In genomic region chr17:61878984-61879612, GRCh38 we compare ENCODE assay signal across 20 cellular contexts. TPM values are rescaled to one million over a fixed set of nuclear protein-coding genes. Genes with fewer than 3 reads are reported as not detected.
DNase-seq lines count a peak whose midpoint lies in the region; TF ChIP-seq lines count a peak whose summit lies in the region.
"Had no signal": no experiment of that assay in that cellular context is flagged by ENCODE, and none has a peak within 500 bp of the region (broad histone marks: within the 10 kb centered on the region; RNA-seq: fewer than 3 reads in every experiment).

No MANE protein-coding gene starts in this region.

- DNase-seq in Daoy (ENCODE audit: low read depth) (peak; percentile 5), adrenal gland (peak in 6 of 7 donors; percentile 36 to 69 (median 60)), brain microvascular endothelial cell (peak; percentile 9), G401 (ENCODE audit: low spot score) (no peak), activated T-cell treated with anti-CD3 and anti-CD28 coated beads for 4 hours (no peak), hypothalamus (lab: John Stamatoyannopoulos, UW) (no peak), NCI-H526 (lab: John Stamatoyannopoulos, UW) (no peak)
- DNase-seq: CD4-positive, alpha-beta memory T cell; DMS153; DMS79; EL; GDM1; GOT3; H7; Kasumi-1; KG1 had no signal

- in situ Hi-C loops in brain microvascular endothelial cell (cut with HindIII; ENCODE audit: low pct_ligation_motif_present, low sequenced_read_pairs) (no loop called here), G401 (cut with HindIII; ENCODE audit: low sequenced_read_pairs) (no loop called here)

- H3K4me1 ChIP-seq in HEK293 (ENCODE audit: control insufficient read depth, insufficient read depth, low read length) (no peaks in the 10 kb centered on the region), adrenal gland (replicated peaks in 1 of 2) (no peaks in the 10 kb centered on the region)
- H3K4me1 ChIP-seq: A549, BLaER1 had no signal

- H3K9me3 ChIP-seq in HEK293 (ENCODE audit: control insufficient read depth, insufficient read depth, low read depth, low read length) (no peaks in the 10 kb centered on the region), adrenal gland (replicated peaks in 1 of 3) (no peaks in the 10 kb centered on the region)
- H3K9me3 ChIP-seq: A549, BLaER1 had no signal

- POLR2A ChIA-PET in HEK293 (lab: Yijun Ruan, JAX), result no interaction called here

- TF ChIP-seq POLR2A in adrenal gland (IDR thresholded peaks at IDR 0.05), result no peak

- H3K27ac ChIP-seq in HEK293 (ENCODE audit: extremely low read depth, low read depth, low read length) (no peak overlapping the region), adrenal gland (no peak overlapping the region), brain microvascular endothelial cell (no peak overlapping the region)
- H3K27ac ChIP-seq: 22Rv1, A549, BLaER1 had no signal

- intact Hi-C loops in adrenal gland (cut with DNase I), result no loop called here

- H3K4me3 ChIP-seq in HEK293 (ENCODE audit: low read depth, low read length), result no peak overlapping the region
- H3K4me3 ChIP-seq in adrenal gland, result no peak overlapping the region
- no peak overlapping the region for H3K4me3 ChIP-seq in brain microvascular endothelial cell (ENCODE audit: low read depth, low read length)
- H3K4me3 ChIP-seq: A549, BLaER1 had no signal

- H3K36me3 ChIP-seq in HEK293 (ENCODE audit: control insufficient read depth in 2 of 2, insufficient read depth in 1 of 2, low read length in 2 of 2), result peaks cover 58 to 67% of the 10 kb centered on the region in 2 experiments
- H3K36me3 ChIP-seq in adrenal gland (replicated peaks in 1 of 2), result peaks cover 0 to 23% of the 10 kb centered on the region in 2 donors
- peaks cover 5% of the 10 kb centered on the region for H3K36me3 ChIP-seq in brain microvascular endothelial cell (replicated peaks)

- 53 to 66% (median 58%) methylated on average over 3 of the region's 3 CpGs for WGBS in adrenal gland, 4 donors

- TF ChIP-seq CTCF in HEK293 (tag by site-specific recombination; IDR thresholded peaks at IDR 0.05) (no peak), adrenal gland (IDR thresholded peaks at IDR 0.05) (no peak), brain microvascular endothelial cell (IDR thresholded peaks at IDR 0.05; ENCODE audit: low read depth, low read length, missing control alignments) (no peak)

- no peaks in the 10 kb centered on the region for H3K27me3 ChIP-seq in adrenal gland
- no peaks in the 10 kb centered on the region for H3K27me3 ChIP-seq in brain microvascular endothelial cell (replicated peaks)
- H3K27me3 ChIP-seq: BLaER1 had no signal

- CTCF ChIA-PET in HEK293 (lab: Yijun Ruan, JAX), result no interaction called here

TF ChIP-seq in HEK293, 187 proteins besides CTCF, POLR2A, EP300 and RAD21:
- TF ChIP-seq, protein P1, sequence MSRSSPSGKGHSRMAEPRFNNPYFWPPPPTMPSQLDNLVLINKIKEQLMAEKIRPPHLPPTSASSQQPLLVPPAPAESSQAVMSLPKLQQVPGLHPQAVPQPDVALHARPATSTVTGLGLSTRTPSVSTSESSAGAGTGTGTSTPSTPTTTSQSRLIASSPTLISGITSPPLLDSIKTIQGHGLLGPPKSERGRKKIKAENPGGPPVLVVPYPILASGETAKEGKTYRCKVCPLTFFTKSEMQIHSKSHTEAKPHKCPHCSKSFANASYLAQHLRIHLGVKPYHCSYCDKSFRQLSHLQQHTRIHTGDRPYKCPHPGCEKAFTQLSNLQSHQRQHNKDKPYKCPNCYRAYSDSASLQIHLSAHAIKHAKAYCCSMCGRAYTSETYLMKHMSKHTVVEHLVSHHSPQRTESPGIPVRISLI (tag by site-specific recombination; IDR thresholded peaks at IDR 0.05), result 0 out of 2 replicates have a peak, but pooled peaks have one; percentile 18
- no peak for TF ChIP-seq ZNF394 (tag by site-specific recombination; IDR thresholded peaks at IDR 0.05; ENCODE audit: borderline replicate concordance)
- no peak for TF ChIP-seq ZNF518A (tag by site-specific recombination; conservative IDR thresholded peaks at IDR 0.05; ENCODE audit: low read depth)
- TF ChIP-seq ZNF121 (tag by site-specific recombination; IDR thresholded peaks at IDR 0.05), result 0 out of 2 replicates have a peak, but pooled peaks have one; percentile 20
- no peak for TF ChIP-seq ZFP69B (tag by site-specific recombination; IDR thresholded peaks at IDR 0.05)
- no peak for TF ChIP-seq EGR2 (tag by site-specific recombination; IDR thresholded peaks at IDR 0.05; ENCODE audit: low read depth)
- TF ChIP-seq ZNF596 (tag by site-specific recombination; IDR thresholded peaks at IDR 0.05), result no peak
- no peak for TF ChIP-seq ZNF621 (tag by site-specific recombination; IDR thresholded peaks at IDR 0.05)
- TF ChIP-seq ZBTB8A (tag by site-specific recombination; IDR thresholded peaks at IDR 0.05), result no peak
TF ChIP-seq in HEK293: peak in this region for 2.

RNA-seq across cellular contexts. Expression of gene BRIP1, which starts 15.8 kb away (rescaled TPM):
- total RNA-seq in Daoy (2014; rRNA removed; shearing (Covaris generic)), result 28.5 and 33.3 TPM in 2 replicates
- total RNA-seq in adrenal gland, result 1 to 10 TPM in 1 of 8 donors, under 1 TPM in 7; 0.06 to 1.1 (median 0.46) TPM
- under 1 TPM; 0.16 to 0.59 (median 0.20) TPM for polyA plus RNA-seq in adrenal gland
- total RNA-seq in G401 (2014; rRNA removed; shearing (Covaris generic)), result 8.1 and 15.2 TPM in 2 replicates

RNA-seq across cellular contexts. Expression of gene INTS2, which starts 48.7 kb away (rescaled TPM):
- 23.5 and 25.9 TPM in 2 replicates for total RNA-seq in Daoy (2014; rRNA removed; shearing (Covaris generic))
- total RNA-seq in adrenal gland, result 10 to 100 TPM in 3 of 8 donors, 1 to 10 TPM in 5; 3.9 to 14.1 (median 9.3) TPM
- 1 to 10 TPM; 1.3 to 7.6 (median 1.9) TPM for polyA plus RNA-seq in adrenal gland
- 14.8 and 22.8 TPM in 2 replicates for total RNA-seq in G401 (2014; rRNA removed; shearing (Covaris generic))

Comparison
In these comparisons a context has a peak if more than half of its experiments do, and no peak if none do; other contexts are left out.
1. DNase-seq: peak in Daoy (single experiment), adrenal gland (6 of 7) and brain microvascular endothelial cell (single experiment); none in G401 (single experiment), activated T-cell treated with anti-CD3 and anti-CD28 coated beads for 4 hours (single experiment), hypothalamus (0 of 51) and NCI-H526 (0 of 2).